16 cellular contexts compared by ENCODE assay signal in genomic region chrX:25158635-25159034, GRCh38.
A peak's percentile ranks its signal among the peaks of the same experiment; 100 is the strongest.
DNase-seq lines count a peak whose midpoint lies in the region.
"Had no signal": no experiment of that assay in that cellular context is flagged by ENCODE, and none has a peak within 500 bp of the region (broad histone marks: within the 10 kb centered on the region; RNA-seq: fewer than 3 reads in every experiment).

No MANE protein-coding gene starts in this region.

- DNase-seq in Daoy (ENCODE audit: low read depth): peak; percentile 67
- peak; percentile 51 for DNase-seq in M059J (ENCODE audit: low read depth)
- DNase-seq in astrocyte of the hippocampus (ENCODE audit: low read depth, low spot score): peak; percentile 70
- peak; percentile 20 for DNase-seq in kidney glomerular epithelial cell (lab: John Stamatoyannopoulos, UW)
- no peak for DNase-seq in GOT3 (lab: John Stamatoyannopoulos, UW)
- no peak for DNase-seq in T-helper 9 cell
- DNase-seq in G401 (ENCODE audit: low spot score): no peak
- DNase-seq in COR-L47 (lab: John Stamatoyannopoulos, UW): no peak
- DNase-seq: activated B cell treated with CpG ODN at 0.5 μM for 24 hours; activated CD4-positive, alpha-beta memory T cell treated with anti-CD3 and anti-CD28 coated beads, Interleukin-2, amount 10 ng/mL, durations not matched to agents 7 days and 5 days; activated naive CD4-positive, alpha-beta T cell; adrenal gland; CD4-positive, CD25-positive, alpha-beta regulatory T cell; dermis blood vessel endothelial cell; NCI-H510A treated with DMSO at 0.1 percent for 48 hours; SK-N-SH had no signal

- in situ Hi-C loops in G401 (cut with HindIII; ENCODE audit: low sequenced_read_pairs): no loop called here

Comparison
In these comparisons a context has a peak if more than half of its experiments do, and no peak if none do; other contexts are left out.
1. DNase-seq: peak in Daoy (single experiment), M059J (single experiment), astrocyte of the hippocampus (single experiment) and kidney glomerular epithelial cell (single experiment); none in GOT3 (single experiment), T-helper 9 cell (single experiment), G401 (single experiment) and COR-L47 (single experiment).